ENCODE assay signal across 8 cellular contexts in genomic region chr2:128028668-128029054, GRCh38. TPM values are rescaled to one million over a fixed set of nuclear protein-coding genes. Genes with fewer than 3 reads are reported as not detected.
A peak's percentile ranks its signal among the peaks of the same experiment; 100 is the strongest.
DNase-seq lines count a peak whose midpoint lies in the region; ATAC-seq, FAIRE-seq and TF ChIP-seq lines count a peak whose summit lies in the region.

No MANE protein-coding gene starts in this region.

- H3F3A ChIP-seq in PC-9 (ENCODE audit: insufficient read depth, low read depth) = peaks cover 18% of the 10 kb centered on the region

- H3K9me3 ChIP-seq in DND-41 (ENCODE audit: insufficient read depth, low read length, severe bottlenecking) (peaks cover 15% of the 10 kb centered on the region), PC-9 (ENCODE audit: insufficient read depth, low read depth) (peaks cover 15% of the 10 kb centered on the region; the same call in 1 of the 2 replicates), pancreas (no peaks in the 10 kb centered on the region)

- ATAC-seq in DND-41 (ENCODE audit: insufficient read depth, low read depth) (no peak), pancreas (no peak), GM18909 (IDR thresholded peaks at IDR 0.05; ENCODE audit: poor library complexity, unreplicated experiment) (no peak)
- no peak for ATAC-seq in activated CD4-positive, CD25-positive, alpha-beta regulatory T cell treated with anti-CD3 and anti-CD28 coated beads, Interleukin-2, amount 50 U/mL, for 24 hours

- H2AFZ ChIP-seq in DND-41 (ENCODE audit: low read depth, low read length) = peak overlapping the region; percentile 89
- H2AFZ ChIP-seq in PC-9 = peak overlapping the region; percentile 93

- no peak for TF ChIP-seq POLR2A in erythroblast (IDR thresholded peaks at IDR 0.05; ENCODE audit: low read length)

- H3K36me3 ChIP-seq in DND-41 (ENCODE audit: insufficient read depth, low read length) = peaks cover 15% of the 10 kb centered on the region
- H3K36me3 ChIP-seq in PC-9 (ENCODE audit: low read depth) = 0 out of 2 replicates have a peak, but pooled peaks cover 4% of the 10 kb centered on the region
- H3K36me3 ChIP-seq in pancreas = no peaks in the 10 kb centered on the region

- no peak for FAIRE-seq in pancreas (lab: Jason Lieb, UNC)
- no peak for FAIRE-seq in RCC 7860 (lab: Jason Lieb, UNC)

- TF ChIP-seq CTCF in DND-41 (IDR thresholded peaks at IDR 0.05; ENCODE audit: borderline replicate concordance, extremely low read depth, low read length, poor library complexity, severe bottlenecking) (no peak), PC-9 (conservative IDR thresholded peaks at IDR 0.05) (no peak), pancreas (IDR thresholded peaks at IDR 0.05) (no peak)

- peaks cover 29% of the 10 kb centered on the region for H3K4me1 ChIP-seq in DND-41 (ENCODE audit: insufficient read depth, low read length)
- H3K4me1 ChIP-seq in PC-9 (replicated peaks; ENCODE audit: insufficient read depth) = peaks cover 17% of the 10 kb centered on the region
- H3K4me1 ChIP-seq in pancreas = peaks cover 0 to 11% (median 0%) of the 10 kb centered on the region in 3 donors

- no peaks in the 10 kb centered on the region for H3K9me2 ChIP-seq in PC-9 (ENCODE audit: insufficient read depth)

- H4K20me1 ChIP-seq in DND-41 (ENCODE audit: insufficient read depth, low read length) (peaks cover 14% of the 10 kb centered on the region), PC-9 (ENCODE audit: insufficient read depth) (peaks cover 20% of the 10 kb centered on the region)

- WGBS in pancreas, 2 donors = 0 to 3% methylated on average over 1 of the region's 1 CpG

- H3K4me3 ChIP-seq in DND-41 (ENCODE audit: low read depth in 1 of 2, low read length in 2 of 2) (peak overlapping the region; percentile 73 to 86), PC-9 (peak overlapping the region; percentile 71), pancreas (peak overlapping the region; percentile 62 to 99 (median 83))

- CTCF ChIA-PET in PC-9 (lab: Charles Lee) = interaction anchor here (0.6 to 0.7 kb wide), 2 partner anchors 62 to 120 kb away, joined by 5 to 6 read pairs; partner anchors contain the start of gene UGGT1

- H3K27ac ChIP-seq in DND-41 (ENCODE audit: low read length) (peak overlapping the region; percentile 75), PC-9 (no peak overlapping the region), pancreas (peak overlapping the region; percentile 91 to 95 (median 92))

- BruUV-seq in PC-9 (replicated peaks; lab: Mats Ljungman, UMichigan) = no TSS peak

- H3K27me3 ChIP-seq in DND-41 (ENCODE audit: insufficient read depth, low read length, poor library complexity) (no peaks in the 10 kb centered on the region), PC-9 (ENCODE audit: insufficient read depth, low read depth) (no peaks in the 10 kb centered on the region), pancreas (no peaks in the 10 kb centered on the region)

- intact Hi-C loops in PC-9 (cut with micrococcal nuclease; ENCODE audit: unreplicated experiment) (loop anchor here (1.0 to 5.0 kb wide), 2 partner anchors 63 to 279 kb away; partner anchors contain the start of gene UGGT1), pancreas (cut with DNase I) (no loop called here)

- H3K79me2 ChIP-seq in DND-41 (ENCODE audit: insufficient read depth, low read length) (peaks cover 37% of the 10 kb centered on the region), PC-9 (ENCODE audit: low read depth) (peaks cover 30% of the 10 kb centered on the region)

- POLR2A ChIA-PET in PC-9 (lab: Charles Lee; ENCODE audit: unreplicated experiment) = no interaction called here

- peak; percentile 8 for DNase-seq in DND-41
- no peak for DNase-seq in PC-9
- peak; percentile 80 to 93 for DNase-seq in erythroblast (lab: John Stamatoyannopoulos, UW)
- no peak for DNase-seq in pancreas
- DNase-seq in DMS 273 treated with DMSO at 0.1 percent for 48 hours (lab: John Stamatoyannopoulos, UW) = no peak
- no peak for DNase-seq in RCC 7860 (ENCODE audit: low spot score)

- H3K4me2 ChIP-seq in DND-41 (ENCODE audit: insufficient read depth, low read length) (peak overlapping the region; percentile 81), PC-9 (peak overlapping the region; percentile 82)

- H3K9ac ChIP-seq in DND-41 (ENCODE audit: low read depth, low read length) = peak overlapping the region; percentile 98

RNA-seq across cellular contexts. Expression of gene SAP130, which starts 0.8 kb away (rescaled TPM):
- total RNA-seq in PC-9 (2021) = 27.2 and 33.9 TPM in 2 replicates
- 10 to 100 TPM in 3 of 6 donors, 1 to 10 TPM in 3; 9.0 to 14.1 (median 9.8) TPM for total RNA-seq in pancreas
- 1 to 10 TPM; 4.5 to 6.8 TPM for polyA plus RNA-seq in pancreas

Comparison
In these comparisons a context has a peak if more than half of its experiments do, and no peak if none do; other contexts are left out.
1. DNase-seq: peak in DND-41 (single experiment) and erythroblast (2 of 2); none in PC-9 (0 of 2), pancreas (0 of 6), DMS 273 treated with DMSO at 0.1 percent for 48 hours (single experiment) and RCC 7860 (single experiment).
2. Peak in every context shown above with its lines, with median percentiles within 50 percentile points of each other: H3K4me3 ChIP-seq.